35 cellular contexts compared by ENCODE assay signal in the genomic region with DNA sequence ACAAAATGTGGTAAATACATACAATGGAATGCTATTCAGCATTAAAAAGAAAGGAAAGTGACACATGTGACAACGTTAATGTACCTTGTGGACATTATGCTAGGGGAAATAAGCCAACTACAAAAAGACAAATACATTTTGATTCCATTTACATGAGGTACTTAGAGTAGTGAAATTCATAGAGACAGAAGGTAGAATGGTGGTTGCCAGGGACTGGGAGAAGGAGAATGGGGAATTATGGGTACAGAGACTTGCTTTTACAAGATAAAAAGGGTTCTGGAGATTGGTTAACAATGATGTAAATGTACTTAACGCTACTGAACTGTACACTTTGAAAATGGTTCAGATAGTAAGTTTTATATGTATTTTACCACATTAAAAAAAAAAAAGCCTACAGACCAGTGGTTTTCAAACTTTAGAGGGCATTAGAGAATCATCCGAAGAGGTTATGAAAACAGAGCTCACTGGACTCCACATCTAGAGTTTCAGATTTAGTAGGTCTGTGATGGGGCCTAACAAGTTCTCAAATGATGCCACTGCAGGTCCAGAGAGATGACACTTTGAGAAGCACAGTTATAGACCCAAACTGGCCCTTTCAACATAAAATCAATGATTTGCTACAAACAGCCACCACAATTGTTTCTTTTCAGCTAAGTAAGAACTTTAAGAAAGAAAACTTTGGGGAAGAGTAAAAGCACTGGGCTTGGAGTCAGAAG. TPM values are rescaled to one million over a fixed set of nuclear protein-coding genes. Genes with fewer than 3 reads are reported as not detected.
DNase-seq lines count a peak whose midpoint lies in the region; ATAC-seq, FAIRE-seq and TF ChIP-seq lines count a peak whose summit lies in the region.
"Had no signal": no experiment of that assay in that cellular context is flagged by ENCODE, and none has a peak within 500 bp of the region (broad histone marks: within the 10 kb centered on the region; RNA-seq: fewer than 3 reads in every experiment).

No MANE protein-coding gene starts in this region.

- peaks cover 28% of the 10 kb centered on the region for H3K4me1 ChIP-seq in Loucy (ENCODE audit: insufficient read depth, low read length, poor library complexity, severe bottlenecking)
- H3K4me1 ChIP-seq: upper lobe of right lung had no signal

- no peaks in the 10 kb centered on the region for H3K4me1 Mint-ChIP-seq in activated CD8-positive, alpha-beta memory T cell treated with anti-CD3 and anti-CD28 coated beads, Interleukin-2, amount 10 ng/mL, durations not matched to agents 7 days and 5 days
- H3K4me1 Mint-ChIP-seq in activated naive CD8-positive, alpha-beta T cell treated with anti-CD3 and anti-CD28 coated beads, Interleukin-2, amount 50 U/mL, for 24 hours, result peaks cover 9% of the 10 kb centered on the region

- CTCF ChIA-PET in activated CD8-positive, alpha-beta memory T cell treated with anti-CD3 and anti-CD28 coated beads, Interleukin-2, amount 10 ng/mL, durations not matched to agents 7 days and 5 days (lab: Charles Lee), result interaction anchor here (0.6 kb wide), 1 partner anchor 158 kb away, joined by 4 read pairs; no protein-coding TSS in a partner anchor

- no peaks in the 10 kb centered on the region for H3K27me3 ChIP-seq in Loucy (ENCODE audit: insufficient read depth, low read length, poor library complexity, severe bottlenecking)
- H3K27me3 ChIP-seq: dorsolateral prefrontal cortex, esophagus squamous epithelium, foreskin keratinocyte, heart right ventricle, pancreas, upper lobe of right lung had no signal

- FAIRE-seq in islet of Langerhans (lab: Jason Lieb, UNC), result peak; percentile 98
- FAIRE-seq: HTR-8/SVneo, pancreas, small intestine had no signal

- peaks cover 8% of the 10 kb centered on the region; the same call in 1 of the 2 replicates for H3K36me3 ChIP-seq in Loucy (ENCODE audit: insufficient read depth, low read length)
- H3K36me3 ChIP-seq: pancreas had no signal

- peaks cover 38% of the 10 kb centered on the region for H3K79me2 ChIP-seq in Loucy (ENCODE audit: insufficient read depth, low read length)

- no peaks in the 10 kb centered on the region for H3F3A ChIP-seq in Loucy (ENCODE audit: low read depth)

- no peak overlapping the region for H3K9ac ChIP-seq in Loucy (ENCODE audit: low read depth, low read length, poor library complexity, severe bottlenecking)

- H2AFZ ChIP-seq in Loucy (ENCODE audit: low read length), result no peak overlapping the region

- no peaks in the 10 kb centered on the region for H3K27me3 Mint-ChIP-seq in activated CD8-positive, alpha-beta memory T cell treated with anti-CD3 and anti-CD28 coated beads, Interleukin-2, amount 10 ng/mL, durations not matched to agents 7 days and 5 days
- no peaks in the 10 kb centered on the region for H3K27me3 Mint-ChIP-seq in activated naive CD8-positive, alpha-beta T cell treated with anti-CD3 and anti-CD28 coated beads, Interleukin-2, amount 50 U/mL, for 24 hours
- H3K27me3 Mint-ChIP-seq: natural killer cell treated with Interleukin-12 subunit alpha and Interleukin-12 subunit beta and Interleukin-15 and Interleukin-18, amount 100 ng/mL, for 72 hours had no signal

- H3K4me3 ChIP-seq in Loucy (ENCODE audit: low read length, poor library complexity, severe bottlenecking), result no peak overlapping the region
- H3K4me3 ChIP-seq: dorsolateral prefrontal cortex, esophagus squamous epithelium, heart right ventricle, lung, mucosa of descending colon, pancreas, upper lobe of right lung had no signal

- no peak overlapping the region for H3K4me3 Mint-ChIP-seq in activated CD8-positive, alpha-beta memory T cell treated with anti-CD3 and anti-CD28 coated beads, Interleukin-2, amount 10 ng/mL, durations not matched to agents 7 days and 5 days
- no peak overlapping the region for H3K4me3 Mint-ChIP-seq in activated naive CD8-positive, alpha-beta T cell treated with anti-CD3 and anti-CD28 coated beads, Interleukin-2, amount 50 U/mL, for 24 hours
- H3K4me3 Mint-ChIP-seq: natural killer cell treated with Interleukin-12 subunit alpha and Interleukin-12 subunit beta and Interleukin-15 and Interleukin-18, amount 100 ng/mL, for 72 hours had no signal

- no peaks in the 10 kb centered on the region for H3K9me3 Mint-ChIP-seq in activated CD8-positive, alpha-beta memory T cell treated with anti-CD3 and anti-CD28 coated beads, Interleukin-2, amount 10 ng/mL, durations not matched to agents 7 days and 5 days (ENCODE audit: low read depth)
- no peaks in the 10 kb centered on the region for H3K9me3 Mint-ChIP-seq in activated naive CD8-positive, alpha-beta T cell treated with anti-CD3 and anti-CD28 coated beads, Interleukin-2, amount 50 U/mL, for 24 hours
- H3K9me3 Mint-ChIP-seq: activated naive CD4-positive, alpha-beta T cell treated with anti-CD3 and anti-CD28 coated beads, Interleukin-2, amount 50 U/mL, for 72 hours; natural killer cell treated with Interleukin-12 subunit alpha and Interleukin-12 subunit beta and Interleukin-15 and Interleukin-18, amount 100 ng/mL, for 72 hours had no signal

- H3K9me2 ChIP-seq in Loucy (replicated peaks; ENCODE audit: low read depth, low read length), result no peaks in the 10 kb centered on the region

- no peak for DNase-seq in activated CD8-positive, alpha-beta memory T cell treated with anti-CD3 and anti-CD28 coated beads, Interleukin-2, amount 10 ng/mL, durations not matched to agents 7 days and 5 days
- no peak for DNase-seq in activated CD8-positive, alpha-beta memory T cell treated with anti-CD3 and anti-CD28 coated beads for 24 hours
- no peak for DNase-seq in activated effector memory CD4-positive, alpha-beta T cell treated with anti-CD3 and anti-CD28 coated beads, Interleukin-2, amount 50 U/mL, for 16 hours
- DNase-seq in activated naive CD8-positive, alpha-beta T cell treated with anti-CD3 and anti-CD28 coated beads, Interleukin-2, amount 50 U/mL, for 24 hours, result no peak
- DNase-seq: activated CD4-positive, alpha-beta T cell treated with anti-CD3 and anti-CD28 coated beads for 1 hour; Calu3; DND-41; dorsolateral prefrontal cortex; esophagus squamous epithelium; foreskin keratinocyte; GF-D8; H7; heart right ventricle; kidney glomerular epithelial cell; MM.1S; mucosa of descending colon; NCI-H1105 treated with DMSO at 0.1 percent for 48 hours; NCI-H1930; NCI-H526; NK-92 treated with Interleukin-12 subunit alpha and Interleukin-12 subunit beta, amount 100 ng/mL, for 24 hours; pancreas; SHP77; small intestine; stimulated activated naive CD4-positive, alpha-beta T cell; upper lobe of right lung had no signal

- peak overlapping the region; percentile 2 for H3K4me2 ChIP-seq in Loucy (ENCODE audit: low read depth, low read length, poor library complexity, severe bottlenecking)

- peaks cover 13% of the 10 kb centered on the region for H3K36me3 Mint-ChIP-seq in activated CD8-positive, alpha-beta memory T cell treated with anti-CD3 and anti-CD28 coated beads, Interleukin-2, amount 10 ng/mL, durations not matched to agents 7 days and 5 days
- peaks cover 14% of the 10 kb centered on the region for H3K36me3 Mint-ChIP-seq in activated naive CD8-positive, alpha-beta T cell treated with anti-CD3 and anti-CD28 coated beads, Interleukin-2, amount 50 U/mL, for 24 hours (ENCODE audit: low read depth)
- H3K36me3 Mint-ChIP-seq: natural killer cell treated with Interleukin-12 subunit alpha and Interleukin-12 subunit beta and Interleukin-15 and Interleukin-18, amount 100 ng/mL, for 72 hours had no signal

- H4K20me1 ChIP-seq in Loucy (ENCODE audit: insufficient read depth, low read length, poor library complexity, severe bottlenecking), result no peaks in the 10 kb centered on the region

- TF ChIP-seq CTCF in Loucy (conservative IDR thresholded peaks at IDR 0.05; ENCODE audit: low read length), result no peak

- ATAC-seq in activated CD8-positive, alpha-beta memory T cell treated with anti-CD3 and anti-CD28 coated beads, Interleukin-2, amount 10 ng/mL, durations not matched to agents 7 days and 5 days, result peak; percentile 20
- ATAC-seq in HG02610 (IDR thresholded peaks at IDR 0.05; ENCODE audit: unreplicated experiment) (no peak), HG03354 (IDR thresholded peaks at IDR 0.05; ENCODE audit: poor library complexity, severe bottlenecking, unreplicated experiment) (no peak)
- ATAC-seq in activated naive CD8-positive, alpha-beta T cell treated with anti-CD3 and anti-CD28 coated beads, Interleukin-2, amount 50 U/mL, for 24 hours, result no peak
- ATAC-seq: activated naive CD4-positive, alpha-beta T cell treated with anti-CD3 and anti-CD28 coated beads, Interleukin-2, amount 50 U/mL, for 72 hours; foreskin keratinocyte; heart right ventricle; mucosa of descending colon; natural killer cell treated with Interleukin-12 subunit alpha and Interleukin-12 subunit beta and Interleukin-15 and Interleukin-18, amount 100 ng/mL, for 72 hours; Panc1; upper lobe of right lung had no signal

- H3K9me3 ChIP-seq in Loucy (ENCODE audit: insufficient read depth, low read depth, low read length), result no peaks in the 10 kb centered on the region
- H3K9me3 ChIP-seq: esophagus squamous epithelium, heart right ventricle, mucosa of descending colon, pancreas, upper lobe of right lung had no signal

- no peak overlapping the region for H3K27ac Mint-ChIP-seq in activated CD8-positive, alpha-beta memory T cell treated with anti-CD3 and anti-CD28 coated beads, Interleukin-2, amount 10 ng/mL, durations not matched to agents 7 days and 5 days
- no peak overlapping the region for H3K27ac Mint-ChIP-seq in activated naive CD8-positive, alpha-beta T cell treated with anti-CD3 and anti-CD28 coated beads, Interleukin-2, amount 50 U/mL, for 24 hours
- H3K27ac Mint-ChIP-seq: natural killer cell treated with Interleukin-12 subunit alpha and Interleukin-12 subunit beta and Interleukin-15 and Interleukin-18, amount 100 ng/mL, for 72 hours had no signal

RNA-seq across cellular contexts. Expression of a gene that starts 9.5 kb away (rescaled TPM):
- total RNA-seq in activated CD8-positive, alpha-beta memory T cell treated with anti-CD3 and anti-CD28 coated beads, Interleukin-2, amount 10 ng/mL, durations not matched to agents 7 days and 5 days, result under 1 TPM; 0.07 to 0.32 TPM
- total RNA-seq: A172, esophagus squamous epithelium had no signal

RNA-seq across cellular contexts. Expression of a gene that starts 13.0 kb away (rescaled TPM):
- 10 to 100 TPM; 27.5 to 31.1 TPM for total RNA-seq in activated CD8-positive, alpha-beta memory T cell treated with anti-CD3 and anti-CD28 coated beads, Interleukin-2, amount 10 ng/mL, durations not matched to agents 7 days and 5 days

RNA-seq across cellular contexts. Expression of a gene that starts 13.4 kb away (rescaled TPM):
- total RNA-seq in activated CD8-positive, alpha-beta memory T cell treated with anti-CD3 and anti-CD28 coated beads, Interleukin-2, amount 10 ng/mL, durations not matched to agents 7 days and 5 days, result 10 to 100 TPM; 59.3 to 64.0 TPM
